Comparison of ENCODE assay signal across 7 cellular contexts in genomic region chr6:12504325-12504966, GRCh38.
A peak's percentile ranks its signal among the peaks of the same experiment; 100 is the strongest.
DNase-seq lines count a peak whose midpoint lies in the region; ATAC-seq, FAIRE-seq and TF ChIP-seq lines count a peak whose summit lies in the region.

No MANE protein-coding gene starts in this region.

- in situ Hi-C loops in GM13977 (cut with MboI; ENCODE audit: low pct_unique_long_range_greater_than_20kb, low sequenced_read_pairs, unreplicated experiment) (no loop called here), K562 (cut with MboI) (no loop called here)

- DNase-seq in GM13977 (ENCODE audit: low spot score) (peak; percentile 51), K562 (ENCODE audit: extremely low read depth in 1 of 4, low spot score in 3 of 4) (peak; percentile 39 to 46 (median 44)), pancreas (peak in 3 of 6 donors; percentile 13 to 30 (median 23)), pons (ENCODE audit: low spot score) (no peak), dorsolateral prefrontal cortex (no peak)

- BruUV-seq in K562 (replicated peaks; lab: Mats Ljungman, UMichigan) = no TSS peak

- no peak overlapping the region for H2AFZ ChIP-seq in K562 (ENCODE audit: low read depth, low read length)

- H4K20me1 ChIP-seq in K562 (replicated peaks; ENCODE audit: control insufficient read depth, insufficient read depth, low read length) = no peaks in the 10 kb centered on the region

- no peak for TF ChIP-seq EP300 in K562 (IDR thresholded peaks at IDR 0.05; ENCODE audit: low read length)

- ATAC-seq in HG03565 (IDR thresholded peaks at IDR 0.05; ENCODE audit: unreplicated experiment) (peak; percentile 65), K562 (peak; percentile 92), pancreas (peak; percentile 66 to 98 (median 88)), HG03039 (IDR thresholded peaks at IDR 0.05; ENCODE audit: unreplicated experiment) (no peak)

- no peak overlapping the region for H3K4me2 ChIP-seq in K562 (ENCODE audit: insufficient read depth, low read length)

- H3K27me3 ChIP-seq in K562 (ENCODE audit: control insufficient read depth in 2 of 2, insufficient read depth in 2 of 2, low read length in 2 of 2) (no peaks in the 10 kb centered on the region), pancreas (no peaks in the 10 kb centered on the region), dorsolateral prefrontal cortex (no peaks in the 10 kb centered on the region)

- FAIRE-seq in K562 (lab: Jason Lieb, UNC) (peak; percentile 69), pancreas (lab: Jason Lieb, UNC) (no peak)

- H3K36me3 ChIP-seq in K562 (ENCODE audit: control insufficient read depth, insufficient read depth, low read length) (no peaks in the 10 kb centered on the region), pancreas (no peaks in the 10 kb centered on the region)

- no peaks in the 10 kb centered on the region for H3K79me2 ChIP-seq in K562 (ENCODE audit: control insufficient read depth, insufficient read depth, low read length)

- H3K27ac ChIP-seq in K562 (ENCODE audit: extremely low read depth, low read depth, low read length) (no peak overlapping the region), pancreas (no peak overlapping the region), dorsolateral prefrontal cortex (no peak overlapping the region)

- peak; percentile 16 to 55; a peak in 2 of 4 replicates for TF ChIP-seq RAD21 in K562 (CRISPR knock-in tag; conservative IDR thresholded peaks at IDR 0.05 in 1 of 2, IDR thresholded peaks at IDR 0.05 in 1 of 2)

- TF ChIP-seq POLR2A in K562 (conservative IDR thresholded peaks at IDR 0.05) = no peak

- intact Hi-C loops in K562 (cut with micrococcal nuclease) = loop anchor here (10.0 kb wide), 1 partner anchor 920 kb away; no protein-coding TSS in a partner anchor
- intact Hi-C loops in pancreas (cut with DNase I) = loop anchor here in 1 of 3 donors (10.0 kb wide), 1 partner anchor 210 kb away; the partner anchor contains the start of gene EDN1
- intact Hi-C loops in dorsolateral prefrontal cortex (cut with DNase I) = no loop called here

- no peak overlapping the region for H3K4me3 ChIP-seq in K562
- no peak overlapping the region for H3K4me3 ChIP-seq in pancreas
- no peak overlapping the region for H3K4me3 ChIP-seq in dorsolateral prefrontal cortex

- peak; percentile 62 for TF ChIP-seq CTCF in GM13977 (IDR thresholded peaks at IDR 0.05; ENCODE audit: extremely low read depth, insufficient read depth, missing control alignments)
- TF ChIP-seq CTCF in K562 (IDR thresholded peaks at IDR 0.05 in 2 of 3, conservative IDR thresholded peaks at IDR 0.05 in 1 of 3; ENCODE audit: insufficient read depth in 2 of 3, low read depth in 1 of 3, low read length in 3 of 3) = peak; percentile 54 to 66 (median 56); a peak in 5 of 6 replicates
- TF ChIP-seq CTCF in pancreas (IDR thresholded peaks at IDR 0.05) = peak in 3 of 4 donors; percentile 37 to 42 (median 38)
- peak in 4 of 56 donors; percentile 7 to 18 (median 16) for TF ChIP-seq CTCF in dorsolateral prefrontal cortex (IDR thresholded peaks at IDR 0.05 in 54 of 56, conservative IDR thresholded peaks at IDR 0.05 in 2 of 56; ENCODE audit: low read depth in 1 of 56, partially characterized antibody in 56 of 56)

- H3K9me3 ChIP-seq in K562 (replicated peaks; ENCODE audit: control insufficient read depth, insufficient read depth, low read depth, low read length) (no peaks in the 10 kb centered on the region), pancreas (no peaks in the 10 kb centered on the region)

- H3K9ac ChIP-seq in K562 (ENCODE audit: insufficient read depth in 1 of 2, low read depth in 2 of 2, low read length in 2 of 2) = no peak overlapping the region

- H3K4me1 ChIP-seq in K562 (replicated peaks in 1 of 2; ENCODE audit: control insufficient read depth in 2 of 2, insufficient read depth in 2 of 2, low read length in 2 of 2) = no peaks in the 10 kb centered on the region
- no peaks in the 10 kb centered on the region for H3K4me1 ChIP-seq in pancreas

- no peaks in the 10 kb centered on the region for H3K9me1 ChIP-seq in K562 (ENCODE audit: control insufficient read depth, insufficient read depth, low read length)

- CTCF ChIA-PET in K562 (lab: Yijun Ruan, JAX; ENCODE audit: low intra/inter-chr PET ratio) = no interaction called here

- 0% methylated on average over 2 of the region's 2 CpGs for WGBS in K562 (ENCODE audit: insufficient coverage, low coverage, missing lambda C conversion rate)
- 44 to 55% methylated on average over 2 of the region's 2 CpGs for WGBS in pancreas, 2 donors

- POLR2A ChIA-PET in K562 (lab: Yijun Ruan, JAX) = interaction anchor here (0.5 to 0.8 kb wide), 3 partner anchors 9 to 923 kb away, joined by 3 read pairs; no protein-coding TSS in a partner anchor

TF ChIP-seq in K562, 482 proteins besides CTCF, POLR2A, EP300 and RAD21:
- TF ChIP-seq TCF3 (CRISPR knock-in tag; IDR thresholded peaks at IDR 0.05) = no peak
- TF ChIP-seq ESRRA (IDR thresholded peaks at IDR 0.05; ENCODE audit: borderline replicate concordance, low read depth) = peak; percentile 34; the same call in 1 of the 2 replicates
- 0 out of 2 replicates have a peak, but pooled peaks have one; percentile 20 for TF ChIP-seq SMC3 (conservative IDR thresholded peaks at IDR 0.05; ENCODE audit: insufficient read depth, low read depth, low read length)
- peak; percentile 72 for TF ChIP-seq HMBOX1 (IDR thresholded peaks at IDR 0.05)

Comparison
In these comparisons a context has a peak if more than half of its experiments do, and no peak if none do; other contexts are left out.
1. DNase-seq: peak in GM13977 (single experiment) and K562 (4 of 4); none in pons (single experiment) and dorsolateral prefrontal cortex (0 of 10).